In the genomic region with DNA sequence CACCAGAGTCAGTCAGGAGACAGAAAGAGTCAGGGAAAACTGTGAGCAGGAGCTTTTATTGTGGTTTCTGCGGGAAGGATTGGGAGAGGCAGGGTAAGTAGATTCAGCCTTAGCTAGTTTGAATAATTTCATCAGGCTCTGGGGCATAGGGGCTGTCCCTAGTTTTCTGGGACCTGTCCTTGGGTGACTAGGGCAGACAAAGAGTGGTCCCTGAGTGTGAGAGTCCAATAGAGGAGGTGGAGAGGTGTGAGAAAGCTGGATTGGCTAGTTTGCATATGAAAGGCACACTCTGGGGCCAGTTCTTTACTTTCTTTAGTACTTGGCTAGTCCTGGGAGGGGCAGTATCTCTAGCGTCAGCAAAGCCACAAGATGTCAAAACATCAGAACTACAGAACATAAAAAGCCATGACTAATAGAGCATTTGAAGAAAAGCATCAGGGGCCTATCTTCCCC, we compare ENCODE assay signal across 11 cellular contexts.
A peak's percentile ranks its signal among the peaks of the same experiment; 100 is the strongest.
DNase-seq lines count a peak whose midpoint lies in the region; ATAC-seq and TF ChIP-seq lines count a peak whose summit lies in the region.
"Had no signal": no experiment of that assay in that cellular context is flagged by ENCODE, and none has a peak within 500 bp of the region (broad histone marks: within the 10 kb centered on the region; RNA-seq: fewer than 3 reads in every experiment).

No MANE protein-coding gene starts in this region.

- DNase-seq in activated T-cell treated with anti-CD3 and anti-CD28 coated beads, Interleukin-2, amount 50 U/mL, for 24 hours = no peak
- DNase-seq in activated T-cell treated with anti-CD3 and anti-CD28 coated beads, Interleukin-2, amount 50 U/mL, for 1 hour = no peak
- peak; percentile 97 for DNase-seq in glomerular visceral epithelial cell (ENCODE audit: extremely low spot score)
- DNase-seq in stimulated activated naive CD8-positive, alpha-beta T cell treated with anti-CD3 and anti-CD28 coated beads, Interleukin-15, amount 100 ng/mL, for 72 hours = no peak
- DNase-seq in activated gamma-delta T cell (lab: John Stamatoyannopoulos, UW) = no peak
- no peak for DNase-seq in immature natural killer cell
- no peak for DNase-seq in effector memory CD8-positive, alpha-beta T cell
- DNase-seq: cortex of kidney had no signal

- H3K27ac Mint-ChIP-seq in activated T-cell treated with anti-CD3 and anti-CD28 coated beads, Interleukin-2, amount 50 U/mL, for 24 hours = peak overlapping the region; percentile 30
- H3K27ac Mint-ChIP-seq in stimulated activated naive CD8-positive, alpha-beta T cell treated with anti-CD3 and anti-CD28 coated beads, Interleukin-15, amount 100 ng/mL, for 72 hours = peak overlapping the region in 1 of 2 donors; percentile 14
- no peak overlapping the region for H3K27ac Mint-ChIP-seq in immature natural killer cell
- no peak overlapping the region for H3K27ac Mint-ChIP-seq in effector memory CD8-positive, alpha-beta T cell
- H3K27ac Mint-ChIP-seq: B cell, IgD-negative memory B cell had no signal

- ATAC-seq in SK-N-SH treated with all-trans-retinoic acid at 6 μM for 48 hours = peak; percentile 66
- ATAC-seq in stimulated activated naive CD8-positive, alpha-beta T cell treated with anti-CD3 and anti-CD28 coated beads, Interleukin-15, amount 100 ng/mL, for 72 hours = peak; percentile 39
- no peak for ATAC-seq in effector memory CD8-positive, alpha-beta T cell (replicated peaks)

- H3K36me3 Mint-ChIP-seq in activated T-cell treated with anti-CD3 and anti-CD28 coated beads, Interleukin-2, amount 50 U/mL, for 24 hours (ENCODE audit: low read depth) = no peaks in the 10 kb centered on the region
- no peaks in the 10 kb centered on the region for H3K36me3 Mint-ChIP-seq in immature natural killer cell
- no peaks in the 10 kb centered on the region for H3K36me3 Mint-ChIP-seq in effector memory CD8-positive, alpha-beta T cell (ENCODE audit: insufficient read depth)
- H3K36me3 Mint-ChIP-seq: IgD-negative memory B cell had no signal

- H3K27me3 Mint-ChIP-seq in activated T-cell treated with anti-CD3 and anti-CD28 coated beads, Interleukin-2, amount 50 U/mL, for 24 hours = peaks cover 12% of the 10 kb centered on the region
- H3K27me3 Mint-ChIP-seq in stimulated activated naive CD8-positive, alpha-beta T cell treated with anti-CD3 and anti-CD28 coated beads, Interleukin-15, amount 100 ng/mL, for 72 hours = peaks cover 12% of the 10 kb centered on the region
- peaks cover 0 to 3% (median 2%) of the 10 kb centered on the region in 3 donors for H3K27me3 Mint-ChIP-seq in immature natural killer cell (ENCODE audit: low read depth in 3 of 3)
- H3K27me3 Mint-ChIP-seq in effector memory CD8-positive, alpha-beta T cell = peaks cover 6 to 11% of the 10 kb centered on the region in 2 donors
- H3K27me3 Mint-ChIP-seq: B cell had no signal

- H3K4me3 Mint-ChIP-seq in activated T-cell treated with anti-CD3 and anti-CD28 coated beads, Interleukin-2, amount 50 U/mL, for 24 hours = no peak overlapping the region
- H3K4me3 Mint-ChIP-seq in stimulated activated naive CD8-positive, alpha-beta T cell treated with anti-CD3 and anti-CD28 coated beads, Interleukin-15, amount 100 ng/mL, for 72 hours = no peak overlapping the region
- no peak overlapping the region for H3K4me3 Mint-ChIP-seq in immature natural killer cell
- no peak overlapping the region for H3K4me3 Mint-ChIP-seq in effector memory CD8-positive, alpha-beta T cell
- H3K4me3 Mint-ChIP-seq: B cell, IgD-negative memory B cell had no signal

- peaks cover 5% of the 10 kb centered on the region for H3K9me3 Mint-ChIP-seq in activated T-cell treated with anti-CD3 and anti-CD28 coated beads, Interleukin-2, amount 50 U/mL, for 24 hours
- H3K9me3 Mint-ChIP-seq in stimulated activated naive CD8-positive, alpha-beta T cell treated with anti-CD3 and anti-CD28 coated beads, Interleukin-15, amount 100 ng/mL, for 72 hours = peaks cover 14 to 16% of the 10 kb centered on the region in 2 donors
- H3K9me3 Mint-ChIP-seq in immature natural killer cell = peaks cover 0 to 3% (median 0%) of the 10 kb centered on the region in 6 donors
- peaks cover 0 to 6% of the 10 kb centered on the region in 2 donors for H3K9me3 Mint-ChIP-seq in effector memory CD8-positive, alpha-beta T cell

- peaks cover 17% of the 10 kb centered on the region for H3K4me1 Mint-ChIP-seq in activated T-cell treated with anti-CD3 and anti-CD28 coated beads, Interleukin-2, amount 50 U/mL, for 24 hours (ENCODE audit: low read depth)
- peaks cover 18% of the 10 kb centered on the region for H3K4me1 Mint-ChIP-seq in stimulated activated naive CD8-positive, alpha-beta T cell treated with anti-CD3 and anti-CD28 coated beads, Interleukin-15, amount 100 ng/mL, for 72 hours
- H3K4me1 Mint-ChIP-seq in immature natural killer cell = no peaks in the 10 kb centered on the region
- no peaks in the 10 kb centered on the region for H3K4me1 Mint-ChIP-seq in effector memory CD8-positive, alpha-beta T cell (ENCODE audit: low read depth in 2 of 2)
- H3K4me1 Mint-ChIP-seq: B cell had no signal

TF ChIP-seq in SK-N-SH treated with all-trans-retinoic acid at 6 μM for 48 hours, 23 proteins besides CTCF, POLR2A, EP300 and RAD21:
- no peak for TF ChIP-seq PPARA (CRISPR knock-in tag; IDR thresholded peaks at IDR 0.05; ENCODE audit: borderline replicate concordance)
- peak; percentile 44; the same call in 1 of the 2 replicates for TF ChIP-seq TOX (CRISPR knock-in tag; IDR thresholded peaks at IDR 0.05; ENCODE audit: borderline replicate concordance)
- TF ChIP-seq, protein P1, sequence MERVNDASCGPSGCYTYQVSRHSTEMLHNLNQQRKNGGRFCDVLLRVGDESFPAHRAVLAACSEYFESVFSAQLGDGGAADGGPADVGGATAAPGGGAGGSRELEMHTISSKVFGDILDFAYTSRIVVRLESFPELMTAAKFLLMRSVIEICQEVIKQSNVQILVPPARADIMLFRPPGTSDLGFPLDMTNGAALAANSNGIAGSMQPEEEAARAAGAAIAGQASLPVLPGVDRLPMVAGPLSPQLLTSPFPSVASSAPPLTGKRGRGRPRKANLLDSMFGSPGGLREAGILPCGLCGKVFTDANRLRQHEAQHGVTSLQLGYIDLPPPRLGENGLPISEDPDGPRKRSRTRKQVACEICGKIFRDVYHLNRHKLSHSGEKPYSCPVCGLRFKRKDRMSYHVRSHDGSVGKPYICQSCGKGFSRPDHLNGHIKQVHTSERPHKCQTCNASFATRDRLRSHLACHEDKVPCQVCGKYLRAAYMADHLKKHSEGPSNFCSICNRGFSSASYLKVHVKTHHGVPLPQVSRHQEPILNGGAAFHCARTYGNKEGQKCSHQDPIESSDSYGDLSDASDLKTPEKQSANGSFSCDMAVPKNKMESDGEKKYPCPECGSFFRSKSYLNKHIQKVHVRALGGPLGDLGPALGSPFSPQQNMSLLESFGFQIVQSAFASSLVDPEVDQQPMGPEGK (CRISPR knock-in tag; IDR thresholded peaks at IDR 0.05; ENCODE audit: borderline replicate concordance) = no peak
